Comparison of ENCODE assay signal across 1 cellular context in genomic region chr4:94472056-94472826, GRCh38.
TF ChIP-seq lines count a peak whose summit lies in the region.

No MANE protein-coding gene starts in this region.

TF ChIP-seq in HepG2, 621 proteins besides CTCF, POLR2A, EP300 and RAD21:
- TF ChIP-seq BCL6 (CRISPR knock-in tag; IDR thresholded peaks at IDR 0.05) (0 out of 2 replicates have a peak, but pooled peaks have one; percentile 9), TGIF2 (CRISPR knock-in tag; IDR thresholded peaks at IDR 0.05) (no peak), ZNF317 (CRISPR knock-in tag; IDR thresholded peaks at IDR 0.05) (peak; percentile 95), ZNF256 (CRISPR knock-in tag; conservative IDR thresholded peaks at IDR 0.05) (no peak), ZMAT3 (CRISPR knock-in tag; conservative IDR thresholded peaks at IDR 0.05) (0 out of 2 replicates have a peak, but pooled peaks have one; percentile 24), NPAS2 (CRISPR knock-in tag; IDR thresholded peaks at IDR 0.05; ENCODE audit: borderline replicate concordance) (no peak)
- TF ChIP-seq, protein P1, sequence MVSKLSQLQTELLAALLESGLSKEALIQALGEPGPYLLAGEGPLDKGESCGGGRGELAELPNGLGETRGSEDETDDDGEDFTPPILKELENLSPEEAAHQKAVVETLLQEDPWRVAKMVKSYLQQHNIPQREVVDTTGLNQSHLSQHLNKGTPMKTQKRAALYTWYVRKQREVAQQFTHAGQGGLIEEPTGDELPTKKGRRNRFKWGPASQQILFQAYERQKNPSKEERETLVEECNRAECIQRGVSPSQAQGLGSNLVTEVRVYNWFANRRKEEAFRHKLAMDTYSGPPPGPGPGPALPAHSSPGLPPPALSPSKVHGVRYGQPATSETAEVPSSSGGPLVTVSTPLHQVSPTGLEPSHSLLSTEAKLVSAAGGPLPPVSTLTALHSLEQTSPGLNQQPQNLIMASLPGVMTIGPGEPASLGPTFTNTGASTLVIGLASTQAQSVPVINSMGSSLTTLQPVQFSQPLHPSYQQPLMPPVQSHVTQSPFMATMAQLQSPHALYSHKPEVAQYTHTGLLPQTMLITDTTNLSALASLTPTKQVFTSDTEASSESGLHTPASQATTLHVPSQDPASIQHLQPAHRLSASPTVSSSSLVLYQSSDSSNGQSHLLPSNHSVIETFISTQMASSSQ (IDR thresholded peaks at IDR 0.05; ENCODE audit: low read depth), result no peak
- TF ChIP-seq, protein P1 (CRISPR knock-in tag; IDR thresholded peaks at IDR 0.05; ENCODE audit: borderline replicate concordance), result no peak
- TF ChIP-seq, protein P2, sequence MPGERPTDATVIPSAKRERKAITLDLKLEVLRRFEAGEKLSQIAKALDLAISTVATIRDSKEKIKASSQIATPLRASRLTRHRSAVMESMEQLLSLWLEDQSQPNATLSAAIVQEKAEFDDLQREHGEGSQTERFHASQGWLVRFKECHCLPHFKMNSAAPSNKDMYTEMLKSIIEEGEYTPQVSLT (CRISPR knock-in tag; IDR thresholded peaks at IDR 0.05; ENCODE audit: borderline replicate concordance, low read depth), result no peak
- TF ChIP-seq, protein P3, sequence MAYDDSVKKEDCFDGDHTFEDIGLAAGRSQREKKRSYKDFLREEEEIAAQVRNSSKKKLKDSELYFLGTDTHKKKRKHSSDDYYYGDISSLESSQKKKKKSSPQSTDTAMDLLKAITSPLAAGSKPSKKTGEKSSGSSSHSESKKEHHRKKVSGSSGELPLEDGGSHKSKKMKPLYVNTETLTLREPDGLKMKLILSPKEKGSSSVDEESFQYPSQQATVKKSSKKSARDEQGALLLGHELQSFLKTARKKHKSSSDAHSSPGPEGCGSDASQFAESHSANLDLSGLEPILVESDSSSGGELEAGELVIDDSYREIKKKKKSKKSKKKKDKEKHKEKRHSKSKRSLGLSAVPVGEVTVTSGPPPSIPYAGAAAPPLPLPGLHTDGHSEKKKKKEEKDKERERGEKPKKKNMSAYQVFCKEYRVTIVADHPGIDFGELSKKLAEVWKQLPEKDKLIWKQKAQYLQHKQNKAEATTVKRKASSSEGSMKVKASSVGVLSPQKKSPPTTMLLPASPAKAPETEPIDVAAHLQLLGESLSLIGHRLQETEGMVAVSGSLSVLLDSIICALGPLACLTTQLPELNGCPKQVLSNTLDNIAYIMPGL (CRISPR knock-in tag; IDR thresholded peaks at IDR 0.05; ENCODE audit: borderline replicate concordance in 1 of 2, low read depth in 1 of 2), result 0 out of 4 replicates have a peak, but pooled peaks of 1 of the 2 experiments have one; percentile 12
- TF ChIP-seq, protein P4, sequence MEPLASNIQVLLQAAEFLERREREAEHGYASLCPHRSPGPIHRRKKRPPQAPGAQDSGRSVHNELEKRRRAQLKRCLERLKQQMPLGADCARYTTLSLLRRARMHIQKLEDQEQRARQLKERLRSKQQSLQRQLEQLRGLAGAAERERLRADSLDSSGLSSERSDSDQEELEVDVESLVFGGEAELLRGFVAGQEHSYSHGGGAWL (CRISPR knock-in tag; IDR thresholded peaks at IDR 0.05), result no peak
